In the genomic region with DNA sequence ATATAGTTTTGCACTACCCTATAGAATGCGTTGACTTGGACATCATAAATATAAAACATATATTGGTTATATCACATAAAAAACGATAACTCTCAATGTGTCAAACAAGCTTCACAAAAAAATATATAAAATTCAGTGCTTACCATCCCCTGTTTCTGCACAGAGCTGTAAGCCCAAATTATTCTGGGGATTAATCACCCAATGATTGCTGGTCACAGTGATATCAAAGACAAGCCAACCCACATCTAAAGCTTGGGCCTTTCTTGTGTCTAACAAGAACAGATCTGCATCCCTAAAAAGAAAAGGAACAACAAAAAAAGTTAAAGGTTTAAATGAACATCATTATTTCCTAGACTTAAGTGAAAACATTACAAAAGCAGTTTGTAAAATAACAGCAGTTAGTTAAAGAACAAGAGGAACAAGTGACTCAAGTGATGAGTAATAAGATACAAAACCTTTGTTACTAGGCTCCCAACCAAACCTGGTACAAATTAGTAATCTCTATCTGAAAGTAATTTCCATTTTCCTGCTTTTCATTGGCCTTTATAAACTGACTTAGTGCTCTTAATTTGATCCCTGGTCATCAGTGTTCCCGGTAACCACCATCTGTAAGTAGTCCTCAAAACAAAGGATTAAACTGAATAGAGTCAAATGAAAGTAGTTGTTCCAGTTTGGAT, we compare ENCODE assay signal across 1 cellular context.
TF ChIP-seq lines count a peak whose summit lies in the region.

No MANE protein-coding gene starts in this region.

TF ChIP-seq in SK-N-SH, 30 proteins besides CTCF, POLR2A, EP300 and RAD21 (continued from another document):
- TF ChIP-seq, protein P1, sequence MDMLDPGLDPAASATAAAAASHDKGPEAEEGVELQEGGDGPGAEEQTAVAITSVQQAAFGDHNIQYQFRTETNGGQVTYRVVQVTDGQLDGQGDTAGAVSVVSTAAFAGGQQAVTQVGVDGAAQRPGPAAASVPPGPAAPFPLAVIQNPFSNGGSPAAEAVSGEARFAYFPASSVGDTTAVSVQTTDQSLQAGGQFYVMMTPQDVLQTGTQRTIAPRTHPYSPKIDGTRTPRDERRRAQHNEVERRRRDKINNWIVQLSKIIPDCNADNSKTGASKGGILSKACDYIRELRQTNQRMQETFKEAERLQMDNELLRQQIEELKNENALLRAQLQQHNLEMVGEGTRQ (IDR thresholded peaks at IDR 0.05; ENCODE audit: borderline replicate concordance, low read depth, low read length), result no peak
- TF ChIP-seq TEAD4 (IDR thresholded peaks at IDR 0.05; ENCODE audit: borderline replicate concordance, insufficient read depth) (no peak), SIN3A (IDR thresholded peaks at IDR 0.05; ENCODE audit: borderline replicate concordance, low read depth, low read length) (no peak), RCOR1 (IDR thresholded peaks at IDR 0.05; ENCODE audit: low read length) (no peak), MEF2A (IDR thresholded peaks at IDR 0.05; ENCODE audit: borderline replicate concordance, low read depth) (no peak), ELF1 (IDR thresholded peaks at IDR 0.05) (no peak), NFIC (IDR thresholded peaks at IDR 0.05; ENCODE audit: borderline replicate concordance) (no peak), EZH2phosphoT487 (IDR thresholded peaks at IDR 0.05; ENCODE audit: borderline replicate concordance, low read depth) (no peak), ZBTB33 (IDR thresholded peaks at IDR 0.05; ENCODE audit: borderline replicate concordance, low read depth) (no peak), NRF1 (IDR thresholded peaks at IDR 0.05; ENCODE audit: low read depth, low read length) (no peak)
- TF ChIP-seq, protein P2, sequence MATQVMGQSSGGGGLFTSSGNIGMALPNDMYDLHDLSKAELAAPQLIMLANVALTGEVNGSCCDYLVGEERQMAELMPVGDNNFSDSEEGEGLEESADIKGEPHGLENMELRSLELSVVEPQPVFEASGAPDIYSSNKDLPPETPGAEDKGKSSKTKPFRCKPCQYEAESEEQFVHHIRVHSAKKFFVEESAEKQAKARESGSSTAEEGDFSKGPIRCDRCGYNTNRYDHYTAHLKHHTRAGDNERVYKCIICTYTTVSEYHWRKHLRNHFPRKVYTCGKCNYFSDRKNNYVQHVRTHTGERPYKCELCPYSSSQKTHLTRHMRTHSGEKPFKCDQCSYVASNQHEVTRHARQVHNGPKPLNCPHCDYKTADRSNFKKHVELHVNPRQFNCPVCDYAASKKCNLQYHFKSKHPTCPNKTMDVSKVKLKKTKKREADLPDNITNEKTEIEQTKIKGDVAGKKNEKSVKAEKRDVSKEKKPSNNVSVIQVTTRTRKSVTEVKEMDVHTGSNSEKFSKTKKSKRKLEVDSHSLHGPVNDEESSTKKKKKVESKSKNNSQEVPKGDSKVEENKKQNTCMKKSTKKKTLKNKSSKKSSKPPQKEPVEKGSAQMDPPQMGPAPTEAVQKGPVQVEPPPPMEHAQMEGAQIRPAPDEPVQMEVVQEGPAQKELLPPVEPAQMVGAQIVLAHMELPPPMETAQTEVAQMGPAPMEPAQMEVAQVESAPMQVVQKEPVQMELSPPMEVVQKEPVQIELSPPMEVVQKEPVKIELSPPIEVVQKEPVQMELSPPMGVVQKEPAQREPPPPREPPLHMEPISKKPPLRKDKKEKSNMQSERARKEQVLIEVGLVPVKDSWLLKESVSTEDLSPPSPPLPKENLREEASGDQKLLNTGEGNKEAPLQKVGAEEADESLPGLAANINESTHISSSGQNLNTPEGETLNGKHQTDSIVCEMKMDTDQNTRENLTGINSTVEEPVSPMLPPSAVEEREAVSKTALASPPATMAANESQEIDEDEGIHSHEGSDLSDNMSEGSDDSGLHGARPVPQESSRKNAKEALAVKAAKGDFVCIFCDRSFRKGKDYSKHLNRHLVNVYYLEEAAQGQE (IDR thresholded peaks at IDR 0.05; ENCODE audit: low read depth, low read length), result no peak
- TF ChIP-seq, protein P3, sequence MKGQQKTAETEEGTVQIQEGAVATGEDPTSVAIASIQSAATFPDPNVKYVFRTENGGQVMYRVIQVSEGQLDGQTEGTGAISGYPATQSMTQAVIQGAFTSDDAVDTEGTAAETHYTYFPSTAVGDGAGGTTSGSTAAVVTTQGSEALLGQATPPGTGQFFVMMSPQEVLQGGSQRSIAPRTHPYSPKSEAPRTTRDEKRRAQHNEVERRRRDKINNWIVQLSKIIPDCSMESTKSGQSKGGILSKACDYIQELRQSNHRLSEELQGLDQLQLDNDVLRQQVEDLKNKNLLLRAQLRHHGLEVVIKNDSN (IDR thresholded peaks at IDR 0.05; ENCODE audit: borderline replicate concordance, low read depth), result no peak
- TF ChIP-seq, protein P4, sequence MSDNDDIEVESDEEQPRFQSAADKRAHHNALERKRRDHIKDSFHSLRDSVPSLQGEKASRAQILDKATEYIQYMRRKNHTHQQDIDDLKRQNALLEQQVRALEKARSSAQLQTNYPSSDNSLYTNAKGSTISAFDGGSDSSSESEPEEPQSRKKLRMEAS (IDR thresholded peaks at IDR 0.05; ENCODE audit: low read depth), result no peak
